9 cellular contexts compared by ENCODE assay signal in genomic region chr2:72116081-72116533, GRCh38. TPM values are rescaled to one million over a fixed set of nuclear protein-coding genes. Genes with fewer than 3 reads are reported as not detected.
A peak's percentile ranks its signal among the peaks of the same experiment; 100 is the strongest.
DNase-seq lines count a peak whose midpoint lies in the region; ATAC-seq and TF ChIP-seq lines count a peak whose summit lies in the region.
"Had no signal": no experiment of that assay in that cellular context is flagged by ENCODE, and none has a peak within 500 bp of the region (broad histone marks: within the 10 kb centered on the region; RNA-seq: fewer than 3 reads in every experiment).

No MANE protein-coding gene starts in this region.

- no peak for TF ChIP-seq POLR2A in breast epithelium (IDR thresholded peaks at IDR 0.05)

- CTCF ChIA-PET in activated CD4-positive, alpha-beta memory T cell treated with anti-CD3 and anti-CD28 coated beads for 36 hours (lab: Charles Lee): no interaction called here

- no peaks in the 10 kb centered on the region for H3K36me3 Mint-ChIP-seq in neural crest cell (ENCODE audit: low read depth)
- no peaks in the 10 kb centered on the region for H3K36me3 Mint-ChIP-seq in activated CD4-positive, alpha-beta memory T cell treated with anti-CD3 and anti-CD28 coated beads for 36 hours

- intact Hi-C loops in breast epithelium (cut with DNase I; ENCODE audit: low total_unique reads): no loop called here
- intact Hi-C loops in activated CD4-positive, alpha-beta memory T cell treated with anti-CD3 and anti-CD28 coated beads for 36 hours (cut with micrococcal nuclease): no loop called here

- H3K27me3 Mint-ChIP-seq in neural crest cell (ENCODE audit: low read depth): peaks cover 3% of the 10 kb centered on the region
- H3K27me3 Mint-ChIP-seq in activated CD4-positive, alpha-beta memory T cell treated with anti-CD3 and anti-CD28 coated beads for 36 hours: peaks cover 2% of the 10 kb centered on the region

- POLR2A ChIA-PET in activated CD4-positive, alpha-beta memory T cell treated with anti-CD3 and anti-CD28 coated beads for 36 hours (lab: Charles Lee): no interaction called here

- H3K4me1 ChIP-seq in breast epithelium: no peaks in the 10 kb centered on the region

- H3K9me3 ChIP-seq in breast epithelium: no peaks in the 10 kb centered on the region

- ATAC-seq in HG03442 (IDR thresholded peaks at IDR 0.05; ENCODE audit: unreplicated experiment): peak; percentile 54

- H3K4me3 ChIP-seq in breast epithelium: no peak overlapping the region

- peaks cover 8% of the 10 kb centered on the region for H3K4me1 Mint-ChIP-seq in neural crest cell
- H3K4me1 Mint-ChIP-seq in activated CD4-positive, alpha-beta memory T cell treated with anti-CD3 and anti-CD28 coated beads for 36 hours (ENCODE audit: low read depth): no peaks in the 10 kb centered on the region

- no peaks in the 10 kb centered on the region for H3K36me3 ChIP-seq in breast epithelium

- H3K9me3 Mint-ChIP-seq in neural crest cell: no peaks in the 10 kb centered on the region
- H3K9me3 Mint-ChIP-seq in activated CD4-positive, alpha-beta memory T cell treated with anti-CD3 and anti-CD28 coated beads for 36 hours: no peaks in the 10 kb centered on the region

- H3K4me3 Mint-ChIP-seq in neural crest cell: no peak overlapping the region
- H3K4me3 Mint-ChIP-seq in activated CD4-positive, alpha-beta memory T cell treated with anti-CD3 and anti-CD28 coated beads for 36 hours: no peak overlapping the region

- TF ChIP-seq CTCF in breast epithelium (IDR thresholded peaks at IDR 0.05) (no peak), neural crest cell (conservative IDR thresholded peaks at IDR 0.05) (no peak)

- DNase-seq in GM03348 (ENCODE audit: low spot score): peak; percentile 53
- DNase-seq in breast epithelium (ENCODE audit: low spot score in 2 of 2): no peak
- DNase-seq in neural crest cell (ENCODE audit: low read depth, low spot score): no peak
- DNase-seq in HT-29 (ENCODE audit: low spot score): no peak
- no peak for DNase-seq in NCI-H748 (lab: John Stamatoyannopoulos, UW; ENCODE audit: unreplicated experiment)
- no peak for DNase-seq in NCI-H2081 treated with DMSO at 0.1 percent for 48 hours (lab: John Stamatoyannopoulos, UW)
- no peak for DNase-seq in activated CD4-positive, alpha-beta memory T cell treated with anti-CD3 and anti-CD28 coated beads for 36 hours
- DNase-seq: activated CD8-positive, alpha-beta memory T cell treated with anti-CD3 and anti-CD28 coated beads for 24 hours had no signal

- peak overlapping the region; percentile 27 for H3K27ac Mint-ChIP-seq in neural crest cell (ENCODE audit: unreplicated experiment)
- H3K27ac Mint-ChIP-seq in activated CD4-positive, alpha-beta memory T cell treated with anti-CD3 and anti-CD28 coated beads for 36 hours: no peak overlapping the region

- H3K27me3 ChIP-seq in breast epithelium: no peaks in the 10 kb centered on the region

- peak overlapping the region; percentile 60 to 81 for H3K27ac ChIP-seq in breast epithelium

RNA-seq across cellular contexts. Expression of gene CYP26B1, which starts 31.6 kb away (rescaled TPM):
- total RNA-seq in breast epithelium: 10 to 100 TPM in 1 of 3 donors, 1 to 10 TPM in 2; 3.8 to 41.6 (median 3.9) TPM
- total RNA-seq in neural crest cell: 15.4 and 16.4 TPM in 2 replicates
- total RNA-seq in HT-29 (2014; rRNA removed; shearing (Covaris generic)): 0.05 and 0.10 TPM in 2 replicates
- not detected for total RNA-seq in activated CD4-positive, alpha-beta memory T cell treated with anti-CD3 and anti-CD28 coated beads for 36 hours
